Comparison of ENCODE assay signal across 19 cellular contexts in the genomic region with DNA sequence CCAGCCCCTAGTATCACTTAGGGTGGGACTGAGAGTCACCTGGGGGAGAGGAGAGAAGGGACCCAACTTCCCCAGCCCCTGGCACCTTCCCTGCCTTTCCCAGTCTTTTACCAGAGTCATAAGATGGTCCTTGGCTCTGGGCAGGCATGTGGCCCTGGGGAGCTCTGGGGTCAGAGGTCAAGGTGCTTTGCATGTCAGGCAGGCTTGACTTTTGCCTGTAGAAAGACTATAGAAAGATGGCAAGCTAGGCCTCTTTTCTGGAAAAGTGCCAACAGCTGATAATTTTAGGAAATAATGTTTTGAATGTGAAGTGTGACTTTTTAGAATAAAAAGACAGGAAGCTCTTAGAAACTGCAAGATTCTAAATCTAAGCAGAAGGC.
"Had no signal": no experiment of that assay in that cellular context is flagged by ENCODE, and none has a peak within 500 bp of the region (broad histone marks: within the 10 kb centered on the region; RNA-seq: fewer than 3 reads in every experiment).

No MANE protein-coding gene starts in this region.

- H3K9me3 ChIP-seq: gastrocnemius medialis, thyroid gland, uterus had no signal

- H2AFZ ChIP-seq: hepatocyte, neural progenitor cell, parathyroid adenoma had no signal

- H3K79me2 ChIP-seq: hepatocyte, parathyroid adenoma had no signal

- H3K27me3 Mint-ChIP-seq: activated CD8-positive, alpha-beta memory T cell treated with anti-CD3 and anti-CD28 coated beads, Interleukin-2, amount 10 ng/mL, durations not matched to agents 7 days and 5 days; activated naive CD8-positive, alpha-beta T cell treated with anti-CD3 and anti-CD28 coated beads, Interleukin-2, amount 50 U/mL, for 24 hours; T-helper 17 cell had no signal

- H3K36me3 Mint-ChIP-seq: neural progenitor cell had no signal

- H3K4me3 ChIP-seq: cardiac muscle cell, coronary artery, gastrocnemius medialis, hepatocyte, neural progenitor cell, thyroid gland, uterus had no signal

- H3K4me1 ChIP-seq: gastrocnemius medialis, parathyroid adenoma, uterus had no signal

- H3K9ac ChIP-seq: neural progenitor cell, parathyroid adenoma had no signal

- H3K27me3 ChIP-seq: cardiac muscle cell, gastrocnemius medialis, hepatocyte, neural progenitor cell, thyroid gland, uterus had no signal

- H3K36me3 ChIP-seq: cardiac muscle cell, gastrocnemius medialis, neural progenitor cell, thyroid gland, uterus had no signal

- H3K27ac ChIP-seq: cardiac muscle cell, epithelial cell of prostate, gastrocnemius medialis, hepatocyte, neural progenitor cell, parathyroid adenoma, thyroid gland, uterus had no signal

- H3K27ac Mint-ChIP-seq: neural progenitor cell had no signal

- H3K4me2 ChIP-seq: hepatocyte, neural progenitor cell had no signal

- H3K9me3 Mint-ChIP-seq: activated naive CD8-positive, alpha-beta T cell treated with anti-CD3 and anti-CD28 coated beads, Interleukin-2, amount 50 U/mL, for 24 hours; neural progenitor cell had no signal

- DNase-seq: activated CD4-positive, CD25-positive, alpha-beta regulatory T cell; activated CD8-positive, alpha-beta memory T cell treated with anti-CD3 and anti-CD28 coated beads, Interleukin-2, amount 10 ng/mL, durations not matched to agents 7 days and 5 days; activated naive CD8-positive, alpha-beta T cell treated with anti-CD3 and anti-CD28 coated beads, Interleukin-2, amount 50 U/mL, for 24 hours; activated T-cell treated with anti-CD3 and anti-CD28 coated beads, Interleukin-2, amount 50 U/mL, for 48 hours; effector CD8-positive, alpha-beta T cell; gastrocnemius medialis; kidney glomerular epithelial cell; mesendoderm; stimulated activated CD4-positive, alpha-beta T cell treated with anti-CD3 and anti-CD28 coated beads, Interleukin-15, amount 100 ng/mL, for 24 hours; stimulated activated CD4-positive, alpha-beta T cell treated with anti-CD3 and anti-CD28 coated beads, Interleukin-4, amount 100 ng/mL, for 4 hours; T-helper 17 cell; thyroid gland; uterus had no signal

- ATAC-seq: activated CD8-positive, alpha-beta memory T cell treated with anti-CD3 and anti-CD28 coated beads, Interleukin-2, amount 10 ng/mL, durations not matched to agents 7 days and 5 days; activated naive CD8-positive, alpha-beta T cell treated with anti-CD3 and anti-CD28 coated beads, Interleukin-2, amount 50 U/mL, for 24 hours; gastrocnemius medialis; T-helper 17 cell had no signal

- H3K4me3 Mint-ChIP-seq: activated CD8-positive, alpha-beta memory T cell treated with anti-CD3 and anti-CD28 coated beads, Interleukin-2, amount 10 ng/mL, durations not matched to agents 7 days and 5 days; activated naive CD8-positive, alpha-beta T cell treated with anti-CD3 and anti-CD28 coated beads, Interleukin-2, amount 50 U/mL, for 24 hours; neural progenitor cell; T-helper 17 cell had no signal
